In the genomic region with DNA sequence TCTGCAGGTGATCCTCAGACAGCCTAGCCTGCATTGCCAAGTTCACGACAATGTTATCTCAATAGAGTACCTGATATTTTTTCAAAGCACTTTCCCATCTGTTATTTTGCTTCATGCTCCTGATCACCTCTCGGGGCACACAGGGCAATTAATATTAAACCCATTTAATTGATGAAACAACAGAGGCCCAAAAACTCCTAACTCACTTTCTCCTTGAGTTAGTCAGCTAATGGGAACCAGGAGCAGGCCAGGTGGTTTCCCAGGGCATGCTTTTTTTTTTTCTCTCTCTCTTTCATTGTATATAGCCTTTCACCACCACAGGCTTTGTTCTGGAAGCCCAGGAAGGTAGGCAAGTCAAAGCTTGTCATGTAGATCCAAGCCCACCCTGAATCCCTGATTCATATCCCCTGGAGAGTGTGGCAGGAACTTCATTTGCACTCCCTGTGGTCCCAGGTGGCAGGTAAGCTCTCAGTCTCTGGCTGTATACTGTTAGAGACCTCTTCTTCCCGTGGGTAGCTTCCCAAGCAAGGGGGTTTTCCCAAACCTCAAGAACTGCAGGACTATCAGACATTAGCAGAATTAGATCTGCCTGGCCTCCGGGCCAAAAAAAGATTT, we compare ENCODE assay signal across 18 cellular contexts. TPM values are rescaled to one million over a fixed set of nuclear protein-coding genes. Genes with fewer than 3 reads are reported as not detected.
DNase-seq lines count a peak whose midpoint lies in the region; ATAC-seq and TF ChIP-seq lines count a peak whose summit lies in the region.
"Had no signal": no experiment of that assay in that cellular context is flagged by ENCODE, and none has a peak within 500 bp of the region (broad histone marks: within the 10 kb centered on the region; RNA-seq: fewer than 3 reads in every experiment).

No MANE protein-coding gene starts in this region.

- no peak for TF ChIP-seq CTCF in RWPE2 (IDR thresholded peaks at IDR 0.05; ENCODE audit: poor library complexity, severe bottlenecking)

- no peak overlapping the region for H3K27ac ChIP-seq in RWPE2 (ENCODE audit: poor library complexity, severe bottlenecking)
- no peak overlapping the region for H3K27ac ChIP-seq in CD8-positive, alpha-beta memory T cell (ENCODE audit: low read depth, low read length)
- H3K27ac ChIP-seq: BLaER1, KMS-11, PC-9, SJSA1 had no signal

- no peak overlapping the region for H3K4me3 ChIP-seq in RWPE2 (ENCODE audit: severe bottlenecking)
- H3K4me3 ChIP-seq in CD8-positive, alpha-beta memory T cell (ENCODE audit: low read length), result no peak overlapping the region
- H3K4me3 ChIP-seq: BLaER1, PC-9, SJSA1 had no signal

- peaks cover 0 to 2% (median 0%) of the 10 kb centered on the region in 5 donors for H3K9me3 Mint-ChIP-seq in CD8-positive, alpha-beta memory T cell
- H3K9me3 Mint-ChIP-seq: CD4-positive, alpha-beta memory T cell had no signal

- no peaks in the 10 kb centered on the region for H3K27me3 ChIP-seq in RWPE2 (ENCODE audit: insufficient read depth, poor library complexity, severe bottlenecking)
- H3K27me3 ChIP-seq in CD8-positive, alpha-beta memory T cell (ENCODE audit: insufficient read depth, low read length, poor library complexity, severe bottlenecking), result no peaks in the 10 kb centered on the region
- H3K27me3 ChIP-seq: BLaER1, SJSA1 had no signal

- peaks cover 6% of the 10 kb centered on the region for H3K4me1 ChIP-seq in RWPE2 (ENCODE audit: insufficient read depth, poor library complexity, severe bottlenecking)
- H3K4me1 ChIP-seq in CD8-positive, alpha-beta memory T cell (ENCODE audit: insufficient read depth, low read length), result no peaks in the 10 kb centered on the region
- H3K4me1 ChIP-seq: SJSA1 had no signal

- no peaks in the 10 kb centered on the region for H3K9me3 ChIP-seq in RWPE2 (ENCODE audit: severe bottlenecking)
- H3K9me3 ChIP-seq in CD8-positive, alpha-beta memory T cell (ENCODE audit: low read length), result no peaks in the 10 kb centered on the region
- H3K9me3 ChIP-seq: BLaER1, SJSA1 had no signal

- peak; percentile 49; the same call in 1 of the 3 replicates for ATAC-seq in RWPE2 (ENCODE audit: low read depth)
- peak; percentile 52 for ATAC-seq in esophagus mucosa
- no peak for ATAC-seq in HG02884 (IDR thresholded peaks at IDR 0.05; ENCODE audit: unreplicated experiment)

- DNase-seq in NCI-H345 (lab: John Stamatoyannopoulos, UW), result peak; percentile 8
- DNase-seq in NCI-H345 treated with DMSO at 0.1 percent for 48 hours (lab: John Stamatoyannopoulos, UW; ENCODE audit: unreplicated experiment), result no peak
- DNase-seq in RWPE2 (ENCODE audit: low spot score), result no peak
- DNase-seq in CD8-positive, alpha-beta memory T cell, result no peak
- no peak for DNase-seq in dedifferentiated amniotic fluid mesenchymal stem cell (ENCODE audit: extremely low spot score)
- DNase-seq: Calu3; CD4-positive, alpha-beta memory T cell; GF-D8; MV-4-11; NCI-H1436; NCI-H1930; NCI-H526; PC-9 had no signal

- POLR2A ChIA-PET in CD8-positive, alpha-beta memory T cell (lab: Charles Lee), result no interaction called here

- CTCF ChIA-PET in CD8-positive, alpha-beta memory T cell (lab: Charles Lee), result no interaction called here

- peaks cover 3% of the 10 kb centered on the region in 2 donors for H3K27me3 Mint-ChIP-seq in CD8-positive, alpha-beta memory T cell
- H3K27me3 Mint-ChIP-seq: CD4-positive, alpha-beta memory T cell had no signal

- H3K4me1 Mint-ChIP-seq in CD8-positive, alpha-beta memory T cell, result peaks cover 3 to 7% (median 3%) of the 10 kb centered on the region in 3 donors

- H3K4me3 Mint-ChIP-seq in CD8-positive, alpha-beta memory T cell, result no peak overlapping the region
- H3K4me3 Mint-ChIP-seq: CD4-positive, alpha-beta memory T cell had no signal

- H3K36me3 Mint-ChIP-seq in CD8-positive, alpha-beta memory T cell, result no peaks in the 10 kb centered on the region
- H3K36me3 Mint-ChIP-seq: CD4-positive, alpha-beta memory T cell had no signal

- no peaks in the 10 kb centered on the region for H3K36me3 ChIP-seq in RWPE2 (ENCODE audit: low read depth)
- no peaks in the 10 kb centered on the region for H3K36me3 ChIP-seq in CD8-positive, alpha-beta memory T cell (ENCODE audit: insufficient read depth, low read length)
- H3K36me3 ChIP-seq: BLaER1, SJSA1 had no signal

- H3K27ac Mint-ChIP-seq in CD8-positive, alpha-beta memory T cell, result no peak overlapping the region
- H3K27ac Mint-ChIP-seq: CD4-positive, alpha-beta memory T cell had no signal

RNA-seq across cellular contexts. Expression of a gene that starts 41.6 kb away (rescaled TPM):
- total RNA-seq in esophagus mucosa, result 2.3 TPM
- total RNA-seq in CD8-positive, alpha-beta memory T cell, result 1 to 10 TPM in 1 of 2 experiments, under 1 TPM in 1; 0.96 to 1.7 TPM
- 5.8 TPM for polyA plus RNA-seq in CD8-positive, alpha-beta memory T cell
